8 cellular contexts compared by ENCODE assay signal in the genomic region with DNA sequence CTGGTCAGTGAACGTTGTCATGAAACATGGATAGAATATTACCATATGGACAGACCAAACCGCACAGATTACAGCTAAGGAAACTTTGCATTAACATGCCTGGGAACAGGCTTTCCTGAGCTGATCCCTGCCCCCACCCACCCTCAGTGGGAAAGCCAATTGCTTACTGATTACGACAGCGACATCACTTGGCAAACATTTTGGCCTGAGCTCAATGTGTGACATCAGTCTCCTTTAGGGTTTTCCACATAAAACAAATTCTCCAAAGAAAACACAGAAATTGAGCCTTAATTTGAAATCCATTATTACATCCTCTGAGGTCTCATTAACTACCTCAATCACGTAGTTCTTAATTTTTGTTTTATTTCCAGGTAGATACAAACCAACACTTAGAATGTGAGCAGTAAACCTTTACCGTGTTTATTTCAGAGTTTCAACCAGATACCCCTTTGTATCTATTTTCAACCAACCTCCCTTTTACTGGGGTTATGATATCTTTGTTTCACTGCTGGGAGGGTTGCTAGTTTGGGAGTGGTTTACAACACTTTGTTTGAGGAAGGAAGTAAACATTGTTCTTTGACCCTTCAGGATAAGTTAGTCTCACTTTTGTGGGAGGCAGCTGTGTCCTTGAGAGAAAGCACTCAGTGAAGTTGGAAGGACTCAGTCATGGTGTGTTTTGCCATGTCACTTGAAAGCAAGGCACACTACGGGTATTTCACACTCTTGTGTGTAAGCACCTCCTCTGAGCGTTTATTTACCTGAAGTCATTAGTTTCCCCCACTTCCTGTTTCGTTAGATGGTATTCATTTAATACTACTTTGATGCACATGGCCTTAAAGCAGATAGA.
A peak's percentile ranks its signal among the peaks of the same experiment; 100 is the strongest.
DNase-seq lines count a peak whose midpoint lies in the region; ATAC-seq, FAIRE-seq and TF ChIP-seq lines count a peak whose summit lies in the region.

No MANE protein-coding gene starts in this region.

- no peaks in the 10 kb centered on the region for H3K36me3 ChIP-seq in PC-3 (ENCODE audit: low read depth, low read length)
- peaks cover 0 to 37% of the 10 kb centered on the region in 2 donors for H3K36me3 ChIP-seq in psoas muscle (ENCODE audit: insufficient read depth in 1 of 2, low read depth in 1 of 2)

- ATAC-seq in PC-3 (no peak), psoas muscle (peak; percentile 67 to 79 (median 76)), HG03432 (IDR thresholded peaks at IDR 0.05; ENCODE audit: unreplicated experiment) (no peak)
- ATAC-seq in activated T-cell treated with anti-CD3 and anti-CD28 coated beads, Interleukin-2, amount 50 U/mL, for 72 hours (replicated peaks in 1 of 2) = no peak

- H3K27ac ChIP-seq in PC-3 (ENCODE audit: low read length) (no peak overlapping the region), psoas muscle (peak overlapping the region; percentile 85)

- POLR2A ChIA-PET in PC-3 (lab: Charles Lee; ENCODE audit: unreplicated experiment) = no interaction called here

- H3K9me3 ChIP-seq in PC-3 (ENCODE audit: low read length) (no peaks in the 10 kb centered on the region), psoas muscle (no peaks in the 10 kb centered on the region)

- peak; percentile 33 for FAIRE-seq in H54 (lab: Jason Lieb, UNC)

- TF ChIP-seq POLR2A in H54 (IDR thresholded peaks at IDR 0.05; ENCODE audit: low read depth, low read length) = no peak

- H3F3A ChIP-seq in PC-3 (ENCODE audit: low read length, unreplicated experiment) = no peaks in the 10 kb centered on the region

- H3K27me3 Mint-ChIP-seq in activated T-cell treated with anti-CD3 and anti-CD28 coated beads, Interleukin-2, amount 50 U/mL, for 72 hours (ENCODE audit: low read depth) = no peaks in the 10 kb centered on the region

- WGBS in psoas muscle, 3 donors = 16 to 23% (median 21%) methylated on average over 9 of the region's 9 CpGs

- H3K36me3 Mint-ChIP-seq in activated T-cell treated with anti-CD3 and anti-CD28 coated beads, Interleukin-2, amount 50 U/mL, for 72 hours (ENCODE audit: insufficient read depth in 2 of 2) = peaks cover 3 to 7% of the 10 kb centered on the region in 2 donors

- DNase-seq in H54 (ENCODE audit: insufficient read length, low spot score) = no peak
- DNase-seq in PC-3 = peak; percentile 45
- DNase-seq in foreskin fibroblast = peak; percentile 62 to 76
- DNase-seq in psoas muscle = peak; percentile 66 to 76
- no peak for DNase-seq in activated T-cell treated with anti-CD3 and anti-CD28 coated beads, Interleukin-2, amount 50 U/mL, for 72 hours
- no peak for DNase-seq in activated naive CD4-positive, alpha-beta T cell (lab: John Stamatoyannopoulos, UW)
- DNase-seq in GM19238 (ENCODE audit: insufficient read length, low spot score) = no peak

- no peaks in the 10 kb centered on the region for H3K9me2 ChIP-seq in PC-3 (replicated peaks; ENCODE audit: low read length)

- TF ChIP-seq CTCF in PC-3 (conservative IDR thresholded peaks at IDR 0.05; ENCODE audit: low read depth, low read length) (no peak), foreskin fibroblast (IDR thresholded peaks at IDR 0.05; ENCODE audit: low read depth, low read length) (no peak), psoas muscle (IDR thresholded peaks at IDR 0.05) (no peak)

- no peak overlapping the region for H3K4me2 ChIP-seq in PC-3 (ENCODE audit: low read length)

- H3K9ac ChIP-seq in PC-3 (ENCODE audit: low read length) = no peak overlapping the region

- H3K4me1 ChIP-seq in PC-3 (ENCODE audit: insufficient read depth, low read length) (peaks cover 26% of the 10 kb centered on the region), psoas muscle (peaks cover 36% of the 10 kb centered on the region)

- H3K4me3 Mint-ChIP-seq in activated T-cell treated with anti-CD3 and anti-CD28 coated beads, Interleukin-2, amount 50 U/mL, for 72 hours = no peak overlapping the region

- peaks cover 6% of the 10 kb centered on the region for H3K4me1 Mint-ChIP-seq in activated T-cell treated with anti-CD3 and anti-CD28 coated beads, Interleukin-2, amount 50 U/mL, for 72 hours (ENCODE audit: low read depth)

- H3K79me2 ChIP-seq in PC-3 (ENCODE audit: low read length) = peaks cover 9% of the 10 kb centered on the region; the same call in 1 of the 2 replicates

- BruUV-seq in PC-3 (replicated peaks; lab: Mats Ljungman, UMichigan) = no TSS peak

- no peaks in the 10 kb centered on the region for H4K20me1 ChIP-seq in PC-3 (ENCODE audit: low read length)

- H3K9me3 Mint-ChIP-seq in activated T-cell treated with anti-CD3 and anti-CD28 coated beads, Interleukin-2, amount 50 U/mL, for 72 hours = peaks cover 0 to 4% of the 10 kb centered on the region in 2 donors

- no peak overlapping the region for H3K27ac Mint-ChIP-seq in activated T-cell treated with anti-CD3 and anti-CD28 coated beads, Interleukin-2, amount 50 U/mL, for 72 hours

- intact Hi-C loops in PC-3 (cut with micrococcal nuclease) = no loop called here
- intact Hi-C loops in psoas muscle (cut with DNase I) = no loop called here

- H3K4me3 ChIP-seq in PC-3 (ENCODE audit: low read length) = no peak overlapping the region
- H3K4me3 ChIP-seq in foreskin fibroblast (ENCODE audit: low read depth in 1 of 2, low read length in 2 of 2) = no peak overlapping the region
- H3K4me3 ChIP-seq in psoas muscle = no peak overlapping the region

- H3K27me3 ChIP-seq in PC-3 (ENCODE audit: low read length) (no peaks in the 10 kb centered on the region), psoas muscle (ENCODE audit: insufficient read depth in 3 of 3, low read length in 2 of 3) (no peaks in the 10 kb centered on the region)

- CTCF ChIA-PET in PC-3 (lab: Charles Lee) = no interaction called here

- H2AFZ ChIP-seq in PC-3 (ENCODE audit: low read length) = no peak overlapping the region

Comparison
In these comparisons a context has a peak if more than half of its experiments do, and no peak if none do; other contexts are left out.
1. DNase-seq: peak in PC-3 (single experiment), foreskin fibroblast (2 of 2) and psoas muscle (2 of 2); none in H54 (single experiment), activated T-cell treated with anti-CD3 and anti-CD28 coated beads, Interleukin-2, amount 50 U/mL, for 72 hours (0 of 2), activated naive CD4-positive, alpha-beta T cell (0 of 4) and GM19238 (single experiment).
2. ATAC-seq: peak in psoas muscle (4 of 4); none in PC-3 (single experiment), HG03432 (single experiment) and activated T-cell treated with anti-CD3 and anti-CD28 coated beads, Interleukin-2, amount 50 U/mL, for 72 hours (0 of 2).